Comparison of ENCODE assay signal across 8 cellular contexts in genomic region chr13:27171244-27171829, GRCh38. TPM values are rescaled to one million over a fixed set of nuclear protein-coding genes. Genes with fewer than 3 reads are reported as not detected.
DNase-seq lines count a peak whose midpoint lies in the region; ATAC-seq, FAIRE-seq and TF ChIP-seq lines count a peak whose summit lies in the region.

USP12 (minus strand) TSS chr13:27171811; CDS start chr13:27171639, 172 bp downstream.

- peak within 1 kb of the TSS; percentile 76 for H3K27ac ChIP-seq in AG04450 (ENCODE audit: low read depth, low read length)
- H3K27ac ChIP-seq in left lung: peak within 1 kb of the TSS; percentile 93 to 96

- POLR2A ChIA-PET in AG04450 (lab: Yijun Ruan, JAX): no interaction called here

- H3K4me1 ChIP-seq in left lung: peaks cover 16 to 62% of the 10 kb centered on the region in 2 donors

- ATAC-seq in GM18858 (IDR thresholded peaks at IDR 0.05; ENCODE audit: unreplicated experiment) (peak; percentile 4), HG03064 (IDR thresholded peaks at IDR 0.05; ENCODE audit: low read depth, unreplicated experiment) (peak; percentile 12), left lung (peak; percentile 1)

- H3K4me3 ChIP-seq in AG04450 (ENCODE audit: low read depth, low read length) (peak within 1 kb of the TSS; percentile 68), bronchial epithelial cell (ENCODE audit: low read depth, low read length) (peak within 1 kb of the TSS; percentile 58), left lung (peak within 1 kb of the TSS; percentile 62 to 72)

- CTCF ChIA-PET in AG04450 (lab: Charles Lee): interaction anchor here (3.1 kb wide), 1 partner anchor 186 kb away, joined by 16 read pairs; no protein-coding TSS in a partner anchor

- no peaks in the 10 kb centered on the region for H3K27me3 ChIP-seq in AG04450 (ENCODE audit: control insufficient read depth, insufficient read depth, low read length)
- no peaks in the 10 kb centered on the region for H3K27me3 ChIP-seq in bronchial epithelial cell (ENCODE audit: control insufficient read depth, insufficient read depth, low read length)
- no peaks in the 10 kb centered on the region for H3K27me3 ChIP-seq in left lung

- intact Hi-C loops in left lung (cut with DNase I): no loop called here

- H3K9me3 ChIP-seq in AG04450 (ENCODE audit: control insufficient read depth, insufficient read depth, low read length) (no peaks in the 10 kb centered on the region), left lung (no peaks in the 10 kb centered on the region)

- FAIRE-seq in bronchial epithelial cell (lab: Jason Lieb, UNC): no peak

- no peak for DNase-seq in AG04450 (ENCODE audit: low read depth, low spot score)
- peak; percentile 12 for DNase-seq in T follicular helper cell (ENCODE audit: low read depth)
- no peak for DNase-seq in bronchial epithelial cell (ENCODE audit: low read depth)
- DNase-seq in left lung: no peak
- DNase-seq in stimulated activated CD4-positive, alpha-beta T cell treated with anti-CD3 and anti-CD28 coated beads, TNF-alpha, amount 100 ng/mL, for 4 hours (ENCODE audit: low read depth in 3 of 3): peak; percentile 28 to 50 (median 41)
- DNase-seq in SIG-M5 treated with dmso at 0.1 percent for 504 hours (lab: John Stamatoyannopoulos, UW; ENCODE audit: unreplicated experiment): no peak

- H3K36me3 ChIP-seq in bronchial epithelial cell (ENCODE audit: control insufficient read depth, insufficient read depth, low read length) (no peaks in the 10 kb centered on the region), left lung (no peaks in the 10 kb centered on the region)

- no peak for TF ChIP-seq CTCF in AG04450 (IDR thresholded peaks at IDR 0.05; ENCODE audit: low read depth, low read length)
- TF ChIP-seq CTCF in bronchial epithelial cell (IDR thresholded peaks at IDR 0.05; ENCODE audit: insufficient read depth, low read length, severe bottlenecking): peak; percentile 19
- TF ChIP-seq CTCF in left lung (IDR thresholded peaks at IDR 0.05): no peak

RNA-seq across cellular contexts. Expression of gene USP12, which starts in this region (rescaled TPM):
- 14.4 and 18.0 TPM in 2 replicates for polyA plus RNA-seq in AG04450 (2011; rRNA removed)
- 7.3 and 13.8 TPM in 2 replicates for polyA minus RNA-seq in AG04450 (2011; rRNA and poly(A)+ RNA removed)
- total RNA-seq in bronchial epithelial cell (17.9 and 20.9 TPM in 2 replicates), left lung (10 to 100 TPM; 22.8 to 29.3 TPM)

Comparison
In these comparisons a context has a peak if more than half of its experiments do, and no peak if none do; other contexts are left out.
1. DNase-seq: peak in T follicular helper cell (single experiment) and stimulated activated CD4-positive, alpha-beta T cell treated with anti-CD3 and anti-CD28 coated beads, TNF-alpha, amount 100 ng/mL, for 4 hours (3 of 3); none in AG04450 (single experiment), bronchial epithelial cell (single experiment), left lung (0 of 2) and SIG-M5 treated with dmso at 0.1 percent for 504 hours (single experiment).
2. Peak in every context shown above with its lines, with median percentiles within 50 percentile points of each other: H3K4me3 ChIP-seq and ATAC-seq.